Comparison of ENCODE assay signal across 1 cellular context in genomic region chr16:30950516-30951073, GRCh38.
TF ChIP-seq lines count a peak whose summit lies in the region.

No MANE protein-coding gene starts in this region.

TF ChIP-seq in endothelial cell of umbilical vein, 7 proteins besides CTCF, POLR2A, EP300 and RAD21:
- TF ChIP-seq JUN (IDR thresholded peaks at IDR 0.05; ENCODE audit: borderline replicate concordance, insufficient read depth, insufficient read length, low read depth): no peak
- TF ChIP-seq FOS (IDR thresholded peaks at IDR 0.05; ENCODE audit: borderline replicate concordance, insufficient read depth, low read length): no peak
- no peak for TF ChIP-seq EZH2 (IDR thresholded peaks at IDR 0.05; ENCODE audit: borderline replicate concordance, low read depth, low read length, severe bottlenecking)
- TF ChIP-seq MAX (IDR thresholded peaks at IDR 0.05; ENCODE audit: insufficient read depth, insufficient read length): no peak
- no peak for TF ChIP-seq MYC (IDR thresholded peaks at IDR 0.05; ENCODE audit: low read depth, low read length)
- TF ChIP-seq POLR2AphosphoS5 (IDR thresholded peaks at IDR 0.05; ENCODE audit: insufficient read depth, low read depth, low read length): no peak
- TF ChIP-seq GATA2 (IDR thresholded peaks at IDR 0.05; ENCODE audit: insufficient read depth, insufficient read length, low read depth, low read length): no peak
